ENCODE assay signal across 8 cellular contexts in genomic region chr2:213246665-213247281, GRCh38.
DNase-seq lines count a peak whose midpoint lies in the region; TF ChIP-seq lines count a peak whose summit lies in the region.

No MANE protein-coding gene starts in this region.

- peak; percentile 86 for TF ChIP-seq CTCF in RWPE1 (conservative IDR thresholded peaks at IDR 0.05; ENCODE audit: low read depth)

- DNase-seq in activated effector memory CD4-positive, alpha-beta T cell treated with anti-CD3 and anti-CD28 coated beads, Interleukin-2, amount 50 U/mL, for 16 hours: peak; percentile 79
- DNase-seq in activated effector memory CD4-positive, alpha-beta T cell treated with Interleukin-2 at 50 U/mL for 16 hours: no peak
- DNase-seq in HS-5 (ENCODE audit: low read depth) (peak; percentile 30), RWPE1 (ENCODE audit: low spot score) (peak; percentile 13), amniotic epithelial cell (ENCODE audit: low read depth) (peak; percentile 47), kidney glomerular epithelial cell (lab: John Stamatoyannopoulos, UW) (peak; percentile 19), GOT3 (lab: John Stamatoyannopoulos, UW) (no peak)
- DNase-seq in stimulated activated CD8-positive, alpha-beta memory T cell treated with anti-CD3 and anti-CD28 coated beads, Interleukin-12 subunit alpha, Interleukin-12 subunit beta, amount 100 ng/mL, for 24 hours (ENCODE audit: extremely low read depth): peak; percentile 19

- CTCF ChIA-PET in RWPE1 (lab: Yijun Ruan, JAX): interaction anchor here (0.6 kb wide), 2 partner anchors 379 to 1203 kb away, joined by 4 to 10 read pairs; no protein-coding TSS in a partner anchor

- no peak overlapping the region for H3K27ac ChIP-seq in RWPE1

- POLR2A ChIA-PET in RWPE1 (lab: Yijun Ruan, JAX; ENCODE audit: low non-redundant PET): no interaction called here

Comparison
In these comparisons a context has a peak if more than half of its experiments do, and no peak if none do; other contexts are left out.
1. DNase-seq: peak in activated effector memory CD4-positive, alpha-beta T cell treated with anti-CD3 and anti-CD28 coated beads, Interleukin-2, amount 50 U/mL, for 16 hours (single experiment), HS-5 (single experiment), RWPE1 (single experiment), amniotic epithelial cell (single experiment), kidney glomerular epithelial cell (single experiment) and stimulated activated CD8-positive, alpha-beta memory T cell treated with anti-CD3 and anti-CD28 coated beads, Interleukin-12 subunit alpha, Interleukin-12 subunit beta, amount 100 ng/mL, for 24 hours (single experiment); none in activated effector memory CD4-positive, alpha-beta T cell treated with Interleukin-2 at 50 U/mL for 16 hours (single experiment) and GOT3 (single experiment).